1 cellular context compared by ENCODE assay signal in genomic region chr11:65485820-65486219, GRCh38.
A peak's percentile ranks its signal among the peaks of the same experiment; 100 is the strongest.
TF ChIP-seq lines count a peak whose summit lies in the region.

No MANE protein-coding gene starts in this region.

TF ChIP-seq in HepG2, 621 proteins besides CTCF, POLR2A, EP300 and RAD21:
- peak; percentile 68 for TF ChIP-seq TCF7 (IDR thresholded peaks at IDR 0.05; ENCODE audit: low read depth)
- no peak for TF ChIP-seq ZNF180 (CRISPR knock-in tag; IDR thresholded peaks at IDR 0.05; ENCODE audit: borderline replicate concordance, low read depth)
- 0 out of 2 replicates have a peak, but pooled peaks have one; percentile 2 for TF ChIP-seq BHLHE40 (IDR thresholded peaks at IDR 0.05; ENCODE audit: low read length)
- 0 out of 2 replicates have a peak, but pooled peaks have one; percentile 30 for TF ChIP-seq GFI1 (CRISPR knock-in tag; IDR thresholded peaks at IDR 0.05; ENCODE audit: borderline replicate concordance)
- peak; percentile 56 for TF ChIP-seq SAP130 (CRISPR knock-in tag; IDR thresholded peaks at IDR 0.05; ENCODE audit: low read depth)
- peak; percentile 22; the same call in 1 of the 2 replicates for TF ChIP-seq TARDBP (CRISPR knock-in tag; IDR thresholded peaks at IDR 0.05)
- TF ChIP-seq MED1 (CRISPR knock-in tag; IDR thresholded peaks at IDR 0.05), result 0 out of 2 replicates have a peak, but pooled peaks have one; percentile 30
- TF ChIP-seq POLR2G (IDR thresholded peaks at IDR 0.05; ENCODE audit: low read depth, low read length), result peak; percentile 53; the same call in 1 of the 2 replicates
- TF ChIP-seq ZSCAN30 (CRISPR knock-in tag; IDR thresholded peaks at IDR 0.05), result 0 out of 2 replicates have a peak, but pooled peaks have one; percentile 32
- no peak for TF ChIP-seq NCOA2 (CRISPR knock-in tag; IDR thresholded peaks at IDR 0.05)
- TF ChIP-seq ZNF770 (CRISPR knock-in tag; IDR thresholded peaks at IDR 0.05), result 0 out of 2 replicates have a peak, but pooled peaks have one; percentile 32
- peak; percentile 37; the same call in 1 of the 2 replicates for TF ChIP-seq HNF4A (CRISPR knock-in tag; IDR thresholded peaks at IDR 0.05)
- TF ChIP-seq, protein P1, sequence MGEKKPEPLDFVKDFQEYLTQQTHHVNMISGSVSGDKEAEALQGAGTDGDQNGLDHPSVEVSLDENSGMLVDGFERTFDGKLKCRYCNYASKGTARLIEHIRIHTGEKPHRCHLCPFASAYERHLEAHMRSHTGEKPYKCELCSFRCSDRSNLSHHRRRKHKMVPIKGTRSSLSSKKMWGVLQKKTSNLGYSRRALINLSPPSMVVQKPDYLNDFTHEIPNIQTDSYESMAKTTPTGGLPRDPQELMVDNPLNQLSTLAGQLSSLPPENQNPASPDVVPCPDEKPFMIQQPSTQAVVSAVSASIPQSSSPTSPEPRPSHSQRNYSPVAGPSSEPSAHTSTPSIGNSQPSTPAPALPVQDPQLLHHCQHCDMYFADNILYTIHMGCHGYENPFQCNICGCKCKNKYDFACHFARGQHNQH (CRISPR knock-in tag; IDR thresholded peaks at IDR 0.05), result 0 out of 2 replicates have a peak, but pooled peaks have one; percentile 16
- no peak for TF ChIP-seq NCOA5 (CRISPR knock-in tag; IDR thresholded peaks at IDR 0.05)
